1 cellular context compared by ENCODE assay signal in genomic region chr2:227774011-227774624, GRCh38.
A peak's percentile ranks its signal among the peaks of the same experiment; 100 is the strongest.
TF ChIP-seq lines count a peak whose summit lies in the region.

No MANE protein-coding gene starts in this region.

TF ChIP-seq in SK-N-SH, 30 proteins besides CTCF, POLR2A, EP300 and RAD21 (continued from another document):
- TF ChIP-seq, protein P1, sequence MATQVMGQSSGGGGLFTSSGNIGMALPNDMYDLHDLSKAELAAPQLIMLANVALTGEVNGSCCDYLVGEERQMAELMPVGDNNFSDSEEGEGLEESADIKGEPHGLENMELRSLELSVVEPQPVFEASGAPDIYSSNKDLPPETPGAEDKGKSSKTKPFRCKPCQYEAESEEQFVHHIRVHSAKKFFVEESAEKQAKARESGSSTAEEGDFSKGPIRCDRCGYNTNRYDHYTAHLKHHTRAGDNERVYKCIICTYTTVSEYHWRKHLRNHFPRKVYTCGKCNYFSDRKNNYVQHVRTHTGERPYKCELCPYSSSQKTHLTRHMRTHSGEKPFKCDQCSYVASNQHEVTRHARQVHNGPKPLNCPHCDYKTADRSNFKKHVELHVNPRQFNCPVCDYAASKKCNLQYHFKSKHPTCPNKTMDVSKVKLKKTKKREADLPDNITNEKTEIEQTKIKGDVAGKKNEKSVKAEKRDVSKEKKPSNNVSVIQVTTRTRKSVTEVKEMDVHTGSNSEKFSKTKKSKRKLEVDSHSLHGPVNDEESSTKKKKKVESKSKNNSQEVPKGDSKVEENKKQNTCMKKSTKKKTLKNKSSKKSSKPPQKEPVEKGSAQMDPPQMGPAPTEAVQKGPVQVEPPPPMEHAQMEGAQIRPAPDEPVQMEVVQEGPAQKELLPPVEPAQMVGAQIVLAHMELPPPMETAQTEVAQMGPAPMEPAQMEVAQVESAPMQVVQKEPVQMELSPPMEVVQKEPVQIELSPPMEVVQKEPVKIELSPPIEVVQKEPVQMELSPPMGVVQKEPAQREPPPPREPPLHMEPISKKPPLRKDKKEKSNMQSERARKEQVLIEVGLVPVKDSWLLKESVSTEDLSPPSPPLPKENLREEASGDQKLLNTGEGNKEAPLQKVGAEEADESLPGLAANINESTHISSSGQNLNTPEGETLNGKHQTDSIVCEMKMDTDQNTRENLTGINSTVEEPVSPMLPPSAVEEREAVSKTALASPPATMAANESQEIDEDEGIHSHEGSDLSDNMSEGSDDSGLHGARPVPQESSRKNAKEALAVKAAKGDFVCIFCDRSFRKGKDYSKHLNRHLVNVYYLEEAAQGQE (IDR thresholded peaks at IDR 0.05; ENCODE audit: low read depth, low read length) = no peak
- peak; percentile 18; the same call in 1 of the 2 replicates for TF ChIP-seq SMC3 (IDR thresholded peaks at IDR 0.05; ENCODE audit: low read depth, low read length)
